23 cellular contexts compared by ENCODE assay signal in the genomic region with DNA sequence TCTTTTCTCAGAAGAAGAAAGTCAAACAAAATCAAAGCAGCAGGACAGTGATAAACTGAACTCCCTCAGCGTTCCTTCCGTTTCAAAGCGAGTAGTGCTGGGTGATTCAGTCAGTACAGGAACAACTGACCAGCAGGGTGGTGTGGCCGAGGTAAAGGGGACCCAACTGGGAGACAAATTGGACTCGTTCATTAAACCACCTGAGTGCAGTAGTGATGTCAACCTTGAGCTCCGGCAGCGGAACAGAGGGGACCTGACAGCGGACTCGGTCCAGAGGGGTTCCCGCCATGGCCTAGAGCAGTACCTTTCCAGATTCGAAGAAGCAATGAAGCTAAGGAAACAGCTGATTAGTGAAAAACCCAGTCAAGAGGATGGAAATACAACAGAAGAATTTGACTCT.
"Had no signal": no experiment of that assay in that cellular context is flagged by ENCODE, and none has a peak within 500 bp of the region (broad histone marks: within the 10 kb centered on the region; RNA-seq: fewer than 3 reads in every experiment).

No MANE protein-coding gene starts in this region.

- H3K36me3 ChIP-seq: colonic mucosa had no signal

- H3K4me3 Mint-ChIP-seq: stimulated activated naive B cell treated with anti-CD40 and anti-IgM and Interleukin-4, amounts not matched to agents 10 μg/mL and 1 μg/mL and 100 μg/mL, for 72 hours had no signal

- H3K9ac ChIP-seq: parathyroid adenoma had no signal

- H3K27ac ChIP-seq: colonic mucosa, heart right ventricle, parathyroid adenoma, psoas muscle, spleen, testis, tibial nerve had no signal

- H3K27ac Mint-ChIP-seq: stimulated activated naive B cell treated with anti-CD40 and anti-IgM and Interleukin-4, amounts not matched to agents 10 μg/mL and 1 μg/mL and 100 μg/mL, for 72 hours; stimulated activated naive CD8-positive, alpha-beta T cell treated with anti-CD3 and anti-CD28 coated beads, Interleukin-15, amount 100 ng/mL, for 72 hours had no signal

- H3K4me1 ChIP-seq: testis had no signal

- H2AFZ ChIP-seq: parathyroid adenoma had no signal

- DNase-seq: cerebellar nuclear complex; colonic mucosa; dermis blood vessel endothelial cell; effector CD8-positive, alpha-beta T cell; heart right ventricle; hypothalamus; kidney glomerular epithelial cell; mucosa of descending colon; naive thymus-derived CD8-positive, alpha-beta T cell; occipital lobe; psoas muscle; retina; spleen; stimulated activated CD4-positive, alpha-beta T cell treated with anti-CD3 and anti-CD28 coated beads, Interleukin-15, amount 100 ng/mL, for 24 hours; stimulated activated CD4-positive, alpha-beta T cell treated with anti-CD3 and anti-CD28 coated beads, Interleukin-1b, Interleukin-23, amount 100 ng/mL, for 48 hours; stimulated activated CD4-positive, alpha-beta T cell treated with anti-CD3 and anti-CD28 coated beads, Interleukin-4, amount 100 ng/mL, for 24 hours; stimulated activated naive B cell treated with anti-CD40 and anti-IgM and Interleukin-4, amounts not matched to agents 10 μg/mL and 1 μg/mL and 100 μg/mL, for 72 hours; stimulated activated naive CD8-positive, alpha-beta T cell treated with anti-CD3 and anti-CD28 coated beads, Interleukin-15, amount 100 ng/mL, for 72 hours; testis had no signal

- H3K9me3 Mint-ChIP-seq: naive thymus-derived CD8-positive, alpha-beta T cell; stimulated activated naive B cell treated with anti-CD40 and anti-IgM and Interleukin-4, amounts not matched to agents 10 μg/mL and 1 μg/mL and 100 μg/mL, for 72 hours; stimulated activated naive CD8-positive, alpha-beta T cell treated with anti-CD3 and anti-CD28 coated beads, Interleukin-15, amount 100 ng/mL, for 72 hours had no signal

- H3K27me3 Mint-ChIP-seq: naive thymus-derived CD8-positive, alpha-beta T cell; stimulated activated naive B cell treated with anti-CD40 and anti-IgM and Interleukin-4, amounts not matched to agents 10 μg/mL and 1 μg/mL and 100 μg/mL, for 72 hours; stimulated activated naive CD8-positive, alpha-beta T cell treated with anti-CD3 and anti-CD28 coated beads, Interleukin-15, amount 100 ng/mL, for 72 hours had no signal

- H3K9me3 ChIP-seq: colonic mucosa, heart right ventricle, mucosa of descending colon, psoas muscle, spleen, testis, tibial nerve had no signal

- H3K27me3 ChIP-seq: colonic mucosa, heart right ventricle, spleen, testis, tibial nerve had no signal

- ATAC-seq: esophagus mucosa; heart right ventricle; mucosa of descending colon; naive thymus-derived CD8-positive, alpha-beta T cell; psoas muscle; sciatic nerve; stimulated activated naive B cell treated with anti-CD40 and anti-IgM and Interleukin-4, amounts not matched to agents 10 μg/mL and 1 μg/mL and 100 μg/mL, for 72 hours; stimulated activated naive CD8-positive, alpha-beta T cell treated with anti-CD3 and anti-CD28 coated beads, Interleukin-15, amount 100 ng/mL, for 72 hours had no signal

- H3K4me3 ChIP-seq: colonic mucosa, heart right ventricle, mucosa of descending colon, psoas muscle, spleen, testis, tibial nerve had no signal
